20 cellular contexts compared by ENCODE assay signal in genomic region chr11:35815556-35816315, GRCh38.
DNase-seq lines count a peak whose midpoint lies in the region; ATAC-seq, FAIRE-seq and TF ChIP-seq lines count a peak whose summit lies in the region.
"Had no signal": no experiment of that assay in that cellular context is flagged by ENCODE, and none has a peak within 500 bp of the region (broad histone marks: within the 10 kb centered on the region; RNA-seq: fewer than 3 reads in every experiment).

No MANE protein-coding gene starts in this region.

- TF ChIP-seq CTCF in IMR-90 (conservative IDR thresholded peaks at IDR 0.05; ENCODE audit: low read depth, low read length) (no peak), astrocyte of the spinal cord (IDR thresholded peaks at IDR 0.05; ENCODE audit: low read depth, low read length) (no peak), right atrium auricular region (IDR thresholded peaks at IDR 0.05) (no peak), esophagus squamous epithelium (IDR thresholded peaks at IDR 0.05) (no peak)

- no peak overlapping the region for H2BK20ac ChIP-seq in IMR-90 (ENCODE audit: low read depth, low read length)

- intact Hi-C loops in IMR-90 (cut with micrococcal nuclease), result no loop called here
- intact Hi-C loops in sciatic nerve (cut with DNase I), result no loop called here
- intact Hi-C loops in esophagus squamous epithelium (cut with DNase I), result loop anchor here (5.0 kb wide), 1 partner anchor 198 kb away; the partner anchor contains the start of gene FJX1

- no peak overlapping the region for H3K56ac ChIP-seq in IMR-90 (ENCODE audit: extremely low read depth, insufficient read depth, low read length)

- H2BK5ac ChIP-seq in IMR-90 (ENCODE audit: low read depth, low read length, poor library complexity, severe bottlenecking), result no peak overlapping the region

- H3K4me2 ChIP-seq in IMR-90 (ENCODE audit: low read depth, low read length), result no peak overlapping the region

- no peaks in the 10 kb centered on the region for H3K27me3 Mint-ChIP-seq in effector memory CD8-positive, alpha-beta T cell
- H3K27me3 Mint-ChIP-seq: activated CD8-positive, alpha-beta memory T cell treated with anti-CD3 and anti-CD28 coated beads, Interleukin-2, amount 10 ng/mL, durations not matched to agents 7 days and 5 days had no signal

- H4K20me1 ChIP-seq in IMR-90 (ENCODE audit: insufficient read depth, low read length), result no peaks in the 10 kb centered on the region

- peaks cover 2% of the 10 kb centered on the region; the same call in 1 of the 2 replicates for H3K9me1 ChIP-seq in IMR-90 (ENCODE audit: insufficient read depth, low read length)

- H3K9me3 Mint-ChIP-seq in effector memory CD8-positive, alpha-beta T cell, result no peaks in the 10 kb centered on the region
- H3K9me3 Mint-ChIP-seq: CD14-positive monocyte; stimulated activated effector memory CD8-positive, alpha-beta T cell treated with anti-CD3 and anti-CD28 coated beads, Interleukin-12 subunit alpha, Interleukin-12 subunit beta, amount 100 ng/mL, for 72 hours had no signal

- CTCF ChIA-PET in IMR-90 (lab: Yijun Ruan, JAX), result interaction anchor here (0.7 kb wide), 1 partner anchor 84 kb away, joined by 3 read pairs; no protein-coding TSS in a partner anchor

- no peak overlapping the region for H3K4me3 Mint-ChIP-seq in effector memory CD8-positive, alpha-beta T cell
- H3K4me3 Mint-ChIP-seq: activated CD8-positive, alpha-beta memory T cell treated with anti-CD3 and anti-CD28 coated beads, Interleukin-2, amount 10 ng/mL, durations not matched to agents 7 days and 5 days; activated naive CD4-positive, alpha-beta T cell treated with anti-CD3 and anti-CD28 coated beads for 36 hours; CD14-positive monocyte; stimulated activated effector memory CD8-positive, alpha-beta T cell treated with anti-CD3 and anti-CD28 coated beads, Interleukin-12 subunit alpha, Interleukin-12 subunit beta, amount 100 ng/mL, for 72 hours had no signal

- no peak overlapping the region for H2BK15ac ChIP-seq in IMR-90 (ENCODE audit: low read depth, low read length)

- no peak overlapping the region for H4K5ac ChIP-seq in IMR-90 (ENCODE audit: low read depth, low read length)

- peaks cover 0 to 15% of the 10 kb centered on the region in 2 experiments; a peak in 2 of 4 replicates for H3K79me1 ChIP-seq in IMR-90 (ENCODE audit: low read depth in 1 of 2, low read length in 2 of 2)

- no peak overlapping the region for H4K8ac ChIP-seq in IMR-90 (ENCODE audit: low read depth in 2 of 2, low read length in 2 of 2)

- H2BK120ac ChIP-seq in IMR-90 (ENCODE audit: low read depth, low read length), result no peak overlapping the region

- no peak overlapping the region for H4K91ac ChIP-seq in IMR-90 (ENCODE audit: insufficient read depth, low read depth, low read length)

- DNase-seq in IMR-90 (peak; percentile 24), astrocyte of the spinal cord (ENCODE audit: low read depth, low spot score) (peak; percentile 47), right atrium auricular region (ENCODE audit: low spot score) (peak; percentile 63), sciatic nerve (ENCODE audit: low spot score) (peak; percentile 63), GM19239 (ENCODE audit: insufficient read length, low spot score) (no peak), esophagus squamous epithelium (lab: John Stamatoyannopoulos, UW) (no peak), NCI-H1417 (lab: John Stamatoyannopoulos, UW) (no peak)
- no peak for DNase-seq in effector memory CD8-positive, alpha-beta T cell
- DNase-seq: activated CD8-positive, alpha-beta memory T cell treated with anti-CD3 and anti-CD28 coated beads, Interleukin-2, amount 10 ng/mL, durations not matched to agents 7 days and 5 days; activated naive CD4-positive, alpha-beta T cell treated with anti-CD3 and anti-CD28 coated beads for 36 hours; GOT3; mucosa of descending colon; NCI-H187; stimulated activated CD4-positive, alpha-beta T cell treated with anti-CD3 and anti-CD28 coated beads, Interleukin-4, amount 100 ng/mL, for 1 hour had no signal

- H3K9me3 ChIP-seq in IMR-90 (ENCODE audit: control insufficient read depth, insufficient read depth, low read length), result no peaks in the 10 kb centered on the region
- no peaks in the 10 kb centered on the region for H3K9me3 ChIP-seq in right atrium auricular region
- H3K9me3 ChIP-seq in esophagus squamous epithelium, result no peaks in the 10 kb centered on the region
- H3K9me3 ChIP-seq: mucosa of descending colon, prostate gland had no signal

- BruUV-seq in IMR-90 (replicated peaks; lab: Mats Ljungman, UMichigan), result no TSS peak

- POLR2A ChIA-PET in IMR-90 (lab: Charles Lee; ENCODE audit: unreplicated experiment), result no interaction called here

- H3K4me3 ChIP-seq in IMR-90 (ENCODE audit: insufficient read depth, low read depth, low read length) (no peak overlapping the region), astrocyte of the spinal cord (ENCODE audit: low read depth, low read length) (no peak overlapping the region), right atrium auricular region (no peak overlapping the region), esophagus squamous epithelium (no peak overlapping the region)
- H3K4me3 ChIP-seq: cardiac muscle cell, mucosa of descending colon, prostate gland, SK-N-MC had no signal

- H3K27me3 ChIP-seq in IMR-90 (ENCODE audit: control insufficient read depth, insufficient read depth, low read length) (no peaks in the 10 kb centered on the region), right atrium auricular region (no peaks in the 10 kb centered on the region), esophagus squamous epithelium (no peaks in the 10 kb centered on the region)
- H3K27me3 ChIP-seq: cardiac muscle cell had no signal

- dilution Hi-C loops in IMR-90 (cut with HindIII; ENCODE audit: low sequenced_read_pairs, unreplicated experiment), result no loop called here

- no peak overlapping the region for H3K14ac ChIP-seq in IMR-90 (replicated peaks; ENCODE audit: low read depth, low read length)

- H3K4ac ChIP-seq in IMR-90 (ENCODE audit: low read depth, low read length), result no peak overlapping the region

- no peaks in the 10 kb centered on the region for H3K4me1 Mint-ChIP-seq in effector memory CD8-positive, alpha-beta T cell (ENCODE audit: low read depth in 2 of 2)
- H3K4me1 Mint-ChIP-seq: activated CD8-positive, alpha-beta memory T cell treated with anti-CD3 and anti-CD28 coated beads, Interleukin-2, amount 10 ng/mL, durations not matched to agents 7 days and 5 days; stimulated activated effector memory CD8-positive, alpha-beta T cell treated with anti-CD3 and anti-CD28 coated beads, Interleukin-12 subunit alpha, Interleukin-12 subunit beta, amount 100 ng/mL, for 72 hours had no signal

- ATAC-seq in IMR-90 (ENCODE audit: low read depth) (no peak), sciatic nerve (peak; percentile 92)
- no peak for ATAC-seq in effector memory CD8-positive, alpha-beta T cell (replicated peaks)
- ATAC-seq: activated CD8-positive, alpha-beta memory T cell treated with anti-CD3 and anti-CD28 coated beads, Interleukin-2, amount 10 ng/mL, durations not matched to agents 7 days and 5 days; mucosa of descending colon; stimulated activated effector memory CD8-positive, alpha-beta T cell treated with anti-CD3 and anti-CD28 coated beads, Interleukin-12 subunit alpha, Interleukin-12 subunit beta, amount 100 ng/mL, for 72 hours had no signal

- H3K4me1 ChIP-seq in IMR-90 (ENCODE audit: control insufficient read depth, insufficient read depth, low read length) (no peaks in the 10 kb centered on the region), right atrium auricular region (peaks cover 0 to 42% of the 10 kb centered on the region in 2 donors), esophagus squamous epithelium (peaks cover 5 to 37% (median 11%) of the 10 kb centered on the region in 3 donors)
- H3K4me1 ChIP-seq: prostate gland had no signal

- H3K27ac Mint-ChIP-seq in effector memory CD8-positive, alpha-beta T cell, result no peak overlapping the region
- H3K27ac Mint-ChIP-seq: activated CD8-positive, alpha-beta memory T cell treated with anti-CD3 and anti-CD28 coated beads, Interleukin-2, amount 10 ng/mL, durations not matched to agents 7 days and 5 days; activated naive CD4-positive, alpha-beta T cell treated with anti-CD3 and anti-CD28 coated beads for 36 hours; CD14-positive monocyte; stimulated activated effector memory CD8-positive, alpha-beta T cell treated with anti-CD3 and anti-CD28 coated beads, Interleukin-12 subunit alpha, Interleukin-12 subunit beta, amount 100 ng/mL, for 72 hours had no signal

- no peak overlapping the region for H2AFZ ChIP-seq in IMR-90 (replicated peaks; ENCODE audit: low read length, poor library complexity)

- WGBS in IMR-90 (ENCODE audit: extremely low coverage in 2 of 2, insufficient read length in 1 of 2), 2 experiments, result no CpG with 5 or more reads among the region's 5 CpGs
- WGBS in esophagus squamous epithelium, 2 donors, result 86 to 89% methylated on average over 5 of the region's 5 CpGs

- H3K23ac ChIP-seq in IMR-90 (ENCODE audit: low read depth, low read length), result no peak overlapping the region

- TF ChIP-seq POLR2A in IMR-90 (IDR thresholded peaks at IDR 0.05; ENCODE audit: low read depth, low read length) (no peak), esophagus squamous epithelium (IDR thresholded peaks at IDR 0.05) (no peak)

- in situ Hi-C loops in IMR-90 (cut with MboI; ENCODE audit: low sequenced_read_pairs) (loop anchor here (25.0 kb wide), 1 partner anchor 672 kb away; no protein-coding TSS in a partner anchor), astrocyte of the spinal cord (cut with HindIII; ENCODE audit: low sequenced_read_pairs) (no loop called here)

- no peak for FAIRE-seq in GM19239 (lab: Jason Lieb, UNC)

- H2AK5ac ChIP-seq in IMR-90 (ENCODE audit: low read depth, low read length), result no peak overlapping the region

- TF ChIP-seq RAD21 in IMR-90 (IDR thresholded peaks at IDR 0.05; ENCODE audit: low read length), result no peak

- H3K18ac ChIP-seq in IMR-90 (ENCODE audit: low read depth, low read length), result no peak overlapping the region

- H3K9ac ChIP-seq in IMR-90 (ENCODE audit: low read depth, low read length), result no peak overlapping the region

- no peak overlapping the region for H3K27ac ChIP-seq in IMR-90 (ENCODE audit: insufficient read depth, low read length)
- H3K27ac ChIP-seq in right atrium auricular region, result no peak overlapping the region
- H3K27ac ChIP-seq in esophagus squamous epithelium, result no peak overlapping the region
- H3K27ac ChIP-seq: cardiac muscle cell, HL-60, prostate gland, SK-N-MC had no signal

- H3K36me3 Mint-ChIP-seq in effector memory CD8-positive, alpha-beta T cell (ENCODE audit: insufficient read depth), result no peaks in the 10 kb centered on the region
- H3K36me3 Mint-ChIP-seq: activated CD8-positive, alpha-beta memory T cell treated with anti-CD3 and anti-CD28 coated beads, Interleukin-2, amount 10 ng/mL, durations not matched to agents 7 days and 5 days; stimulated activated effector memory CD8-positive, alpha-beta T cell treated with anti-CD3 and anti-CD28 coated beads, Interleukin-12 subunit alpha, Interleukin-12 subunit beta, amount 100 ng/mL, for 72 hours had no signal

- no peak overlapping the region for H2AK9ac ChIP-seq in IMR-90 (replicated peaks; ENCODE audit: low read depth, low read length, poor library complexity)

- H3K36me3 ChIP-seq in IMR-90 (ENCODE audit: control insufficient read depth, insufficient read depth, low read length), result no peaks in the 10 kb centered on the region
- no peaks in the 10 kb centered on the region for H3K36me3 ChIP-seq in right atrium auricular region
- no peaks in the 10 kb centered on the region for H3K36me3 ChIP-seq in esophagus squamous epithelium
- H3K36me3 ChIP-seq: cardiac muscle cell, prostate gland had no signal

TF ChIP-seq in IMR-90, 13 proteins besides CTCF, POLR2A, EP300 and RAD21 (continues in another document):
- no peak for TF ChIP-seq BHLHE40 (IDR thresholded peaks at IDR 0.05; ENCODE audit: low read depth, low read length)

Comparison
In these comparisons a context has a peak if more than half of its experiments do, and no peak if none do; other contexts are left out.
1. DNase-seq: peak in IMR-90 (single experiment), astrocyte of the spinal cord (single experiment), right atrium auricular region (single experiment) and sciatic nerve (single experiment); none in GM19239 (single experiment), esophagus squamous epithelium (single experiment), effector memory CD8-positive, alpha-beta T cell (0 of 3) and NCI-H1417 (0 of 3).